In genomic region chr6:166572370-166573261, GRCh38 we compare ENCODE assay signal across 1 cellular context.
TF ChIP-seq lines count a peak whose summit lies in the region.

No MANE protein-coding gene starts in this region.

TF ChIP-seq in K562, 482 proteins besides CTCF, POLR2A, EP300 and RAD21:
- TF ChIP-seq UBTF (IDR thresholded peaks at IDR 0.05; ENCODE audit: borderline replicate concordance in 1 of 2, low read depth in 2 of 2, low read length in 2 of 2) (no peak), ZNF551 (CRISPR knock-in tag; IDR thresholded peaks at IDR 0.05) (no peak), ETS1 (conservative IDR thresholded peaks at IDR 0.05; ENCODE audit: control insufficient read depth, low read depth, low read length) (no peak), ARID3B (CRISPR knock-in tag; IDR thresholded peaks at IDR 0.05; ENCODE audit: borderline replicate concordance) (no peak), MYBL2 (IDR thresholded peaks at IDR 0.05; ENCODE audit: low read depth) (no peak), MYBL2 (CRISPR knock-in tag; IDR thresholded peaks at IDR 0.05; ENCODE audit: borderline replicate concordance) (no peak), TRIM25 (IDR thresholded peaks at IDR 0.05; ENCODE audit: borderline replicate concordance) (no peak), MCM2 (IDR thresholded peaks at IDR 0.05; ENCODE audit: low read depth) (no peak), CHD2 (IDR thresholded peaks at IDR 0.05; ENCODE audit: low read depth, low read length) (no peak), CLOCK (CRISPR knock-in tag; IDR thresholded peaks at IDR 0.05; ENCODE audit: borderline replicate concordance) (no peak), SETDB1 (IDR thresholded peaks at IDR 0.05; ENCODE audit: low read length) (no peak), HCFC1 (IDR thresholded peaks at IDR 0.05; ENCODE audit: low read depth, low read length) (no peak), ZNF175 (CRISPR knock-in tag; IDR thresholded peaks at IDR 0.05; ENCODE audit: low read depth) (no peak), ZNF143 (CRISPR knock-in tag; IDR thresholded peaks at IDR 0.05) (no peak)
TF ChIP-seq in K562: peak in this region for 0.
